In the genomic region with DNA sequence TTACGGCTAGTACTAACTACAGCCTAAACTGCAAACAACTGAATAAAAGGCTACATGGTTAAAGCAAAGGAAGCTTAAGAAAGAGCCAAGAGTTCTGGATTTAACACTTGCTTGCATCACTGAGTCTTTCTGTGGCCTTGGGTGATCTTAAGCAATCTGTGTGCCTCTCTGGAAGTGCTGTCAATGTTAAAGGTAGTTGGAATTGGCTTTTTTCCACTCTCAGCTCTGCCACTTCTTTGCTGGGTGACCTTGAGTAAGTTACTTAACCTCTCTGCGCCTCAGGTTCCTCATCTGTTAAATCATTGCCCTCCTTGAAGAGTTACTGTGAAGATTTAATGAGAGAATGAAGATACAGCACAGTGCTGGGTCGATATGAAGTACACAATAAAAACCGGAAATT, we compare ENCODE assay signal across 12 cellular contexts. TPM values are rescaled to one million over a fixed set of nuclear protein-coding genes. Genes with fewer than 3 reads are reported as not detected.
DNase-seq lines count a peak whose midpoint lies in the region; ATAC-seq and TF ChIP-seq lines count a peak whose summit lies in the region.
"Had no signal": no experiment of that assay in that cellular context is flagged by ENCODE, and none has a peak within 500 bp of the region (broad histone marks: within the 10 kb centered on the region; RNA-seq: fewer than 3 reads in every experiment).

No MANE protein-coding gene starts in this region.

- no peak overlapping the region for H3K4me3 ChIP-seq in GM23248
- H3K4me3 ChIP-seq in body of pancreas = no peak overlapping the region
- H3K4me3 ChIP-seq in liver (ENCODE audit: low read depth in 1 of 3, low read length in 3 of 3) = no peak overlapping the region
- no peak overlapping the region for H3K4me3 ChIP-seq in subcutaneous abdominal adipose tissue (ENCODE audit: low read depth in 1 of 5, low read length in 5 of 5)

- no peaks in the 10 kb centered on the region for H3K79me2 ChIP-seq in GM23248 (ENCODE audit: insufficient read depth)

- DNase-seq in GM23248 (no peak), body of pancreas (no peak), hypothalamus (lab: John Stamatoyannopoulos, UW) (no peak)
- no peak for DNase-seq in activated CD4-positive, alpha-beta T cell treated with anti-CD3 and anti-CD28 coated beads for 48 hours
- no peak for DNase-seq in stimulated activated CD4-positive, alpha-beta T cell treated with anti-CD3 and anti-CD28 coated beads, Interleukin-12 subunit alpha, Interleukin-12 subunit beta, amount 100 ng/mL, for 4 hours
- DNase-seq: activated T-cell treated with anti-CD3 and anti-CD28 coated beads, Interleukin-2, amount 50 U/mL, for 48 hours; mesendoderm; NCI-H1694 treated with DMSO at 0.1 percent for 48 hours; NCI-H748 treated with DMSO at 0.1 percent for 48 hours had no signal

- H3K9me3 ChIP-seq in GM23248 (ENCODE audit: low read depth) (no peaks in the 10 kb centered on the region), body of pancreas (no peaks in the 10 kb centered on the region), liver (ENCODE audit: control insufficient read depth in 4 of 4, low read length in 3 of 4) (no peaks in the 10 kb centered on the region), subcutaneous abdominal adipose tissue (ENCODE audit: control insufficient read depth in 5 of 5, low read length in 5 of 5) (no peaks in the 10 kb centered on the region)

- H2AFZ ChIP-seq in GM23248 = no peak overlapping the region

- H3K9me2 ChIP-seq in GM23248 (ENCODE audit: insufficient read depth) = no peaks in the 10 kb centered on the region

- peak overlapping the region; percentile 25 for H3K4me2 ChIP-seq in GM23248 (ENCODE audit: unreplicated experiment)

- H3K9ac ChIP-seq in GM23248 (no peak overlapping the region), liver (ENCODE audit: low read depth in 1 of 2, low read length in 2 of 2) (no peak overlapping the region), subcutaneous abdominal adipose tissue (ENCODE audit: low read length in 5 of 5) (peak overlapping the region in 2 of 5 donors; percentile 21 to 28)

- H4K20me1 ChIP-seq in GM23248 (ENCODE audit: insufficient read depth) = no peaks in the 10 kb centered on the region

- H3K4me1 ChIP-seq in GM23248 (ENCODE audit: insufficient read depth) (peaks cover 23% of the 10 kb centered on the region), body of pancreas (peaks cover 52% of the 10 kb centered on the region), liver (ENCODE audit: control insufficient read depth in 4 of 4, insufficient read depth in 4 of 4, low read length in 3 of 4) (peaks cover 26 to 50% (median 42%) of the 10 kb centered on the region in 4 donors), subcutaneous abdominal adipose tissue (ENCODE audit: control insufficient read depth in 5 of 5, insufficient read depth in 5 of 5, low read length in 5 of 5) (peaks cover 16 to 45% (median 32%) of the 10 kb centered on the region in 5 donors)

- H3K36me3 ChIP-seq in GM23248 (ENCODE audit: low read depth) = no peaks in the 10 kb centered on the region
- H3K36me3 ChIP-seq in body of pancreas (replicated peaks in 1 of 2; ENCODE audit: insufficient read depth in 1 of 2, low read depth in 2 of 2) = no peaks in the 10 kb centered on the region
- H3K36me3 ChIP-seq in liver (ENCODE audit: control insufficient read depth in 4 of 4, insufficient read depth in 3 of 4, low read depth in 1 of 4, low read length in 3 of 4) = no peaks in the 10 kb centered on the region
- no peaks in the 10 kb centered on the region for H3K36me3 ChIP-seq in subcutaneous abdominal adipose tissue (ENCODE audit: control insufficient read depth in 5 of 5, insufficient read depth in 5 of 5, low read length in 5 of 5)

- no peak for TF ChIP-seq CTCF in body of pancreas (IDR thresholded peaks at IDR 0.05)
- TF ChIP-seq CTCF in liver (IDR thresholded peaks at IDR 0.05; ENCODE audit: low read depth, low read length, missing input control) = no peak

- intact Hi-C loops in body of pancreas (cut with DNase I) = no loop called here

- ATAC-seq in body of pancreas (no peak), GM21515 (IDR thresholded peaks at IDR 0.05; ENCODE audit: unreplicated experiment) (no peak)

- TF ChIP-seq POLR2A in body of pancreas (IDR thresholded peaks at IDR 0.05) = no peak

- H3K27me3 ChIP-seq in GM23248 (replicated peaks; ENCODE audit: insufficient read depth) (no peaks in the 10 kb centered on the region), body of pancreas (no peaks in the 10 kb centered on the region), liver (ENCODE audit: control insufficient read depth in 4 of 4, insufficient read depth in 4 of 4, low read length in 3 of 4) (no peaks in the 10 kb centered on the region), subcutaneous abdominal adipose tissue (ENCODE audit: control insufficient read depth in 5 of 5, insufficient read depth in 4 of 5, low read length in 5 of 5) (peaks cover 0 to 5% (median 0%) of the 10 kb centered on the region in 5 donors)

- 61 to 65% methylated on average over 4 of the region's 4 CpGs for WGBS in GM23248 (ENCODE audit: low coverage in 1 of 2, low lambda C conversion rate in 2 of 2, missing lambda C conversion rate in 2 of 2), 2 experiments
- WGBS in body of pancreas, 2 donors = 43 to 47% methylated on average over 4 of the region's 4 CpGs
- 59% methylated on average over 4 of the region's 4 CpGs for WGBS in liver

- TF ChIP-seq RAD21 in liver (IDR thresholded peaks at IDR 0.05) = no peak

- H3F3A ChIP-seq in GM23248 (ENCODE audit: insufficient read depth) = peaks cover 10% of the 10 kb centered on the region; the same call in 1 of the 2 replicates

- in situ Hi-C loops in GM23248 (cut with MboI) = no loop called here

- H3K27ac ChIP-seq in GM23248 (no peak overlapping the region), body of pancreas (peak overlapping the region in 3 of 4 donors; percentile 72 to 86 (median 78)), liver (ENCODE audit: low read depth in 1 of 2, low read length in 2 of 2) (peak overlapping the region; percentile 79 to 93), subcutaneous abdominal adipose tissue (ENCODE audit: low read depth, low read length) (peak overlapping the region; percentile 71)

TF ChIP-seq in liver, 16 proteins besides CTCF, POLR2A, EP300 and RAD21:
- TF ChIP-seq FOXA2 (IDR thresholded peaks at IDR 0.05) = no peak
- no peak for TF ChIP-seq ZBTB33 (IDR thresholded peaks at IDR 0.05)
- TF ChIP-seq FOXA1 (IDR thresholded peaks at IDR 0.05) = no peak
- TF ChIP-seq HNF4G (IDR thresholded peaks at IDR 0.05) = no peak
- TF ChIP-seq YY1 (IDR thresholded peaks at IDR 0.05) = no peak

RNA-seq across cellular contexts. Expression of gene SLC2A9, which starts 15.7 kb away (rescaled TPM):
- total RNA-seq in GM23248 (2014; rRNA removed; shearing (Covaris generic)) = 0.25 and 2.8 TPM in 2 replicates
- polyA plus RNA-seq in GM23248 (2016; fragmentation: Nextera tagmentation; extraction: Ambion mirVana) = 3.5 and 3.8 TPM in 2 replicates
- total RNA-seq in body of pancreas = 1 to 10 TPM; 1.6 to 8.6 TPM
- total RNA-seq in liver = 10 to 100 TPM; 25.7 to 49.0 TPM
- polyA plus RNA-seq in liver = 10 to 100 TPM in 1 of 2 donors, 1 to 10 TPM in 1; 6.2 to 17.5 TPM
